1 cellular context compared by ENCODE assay signal in the genomic region with DNA sequence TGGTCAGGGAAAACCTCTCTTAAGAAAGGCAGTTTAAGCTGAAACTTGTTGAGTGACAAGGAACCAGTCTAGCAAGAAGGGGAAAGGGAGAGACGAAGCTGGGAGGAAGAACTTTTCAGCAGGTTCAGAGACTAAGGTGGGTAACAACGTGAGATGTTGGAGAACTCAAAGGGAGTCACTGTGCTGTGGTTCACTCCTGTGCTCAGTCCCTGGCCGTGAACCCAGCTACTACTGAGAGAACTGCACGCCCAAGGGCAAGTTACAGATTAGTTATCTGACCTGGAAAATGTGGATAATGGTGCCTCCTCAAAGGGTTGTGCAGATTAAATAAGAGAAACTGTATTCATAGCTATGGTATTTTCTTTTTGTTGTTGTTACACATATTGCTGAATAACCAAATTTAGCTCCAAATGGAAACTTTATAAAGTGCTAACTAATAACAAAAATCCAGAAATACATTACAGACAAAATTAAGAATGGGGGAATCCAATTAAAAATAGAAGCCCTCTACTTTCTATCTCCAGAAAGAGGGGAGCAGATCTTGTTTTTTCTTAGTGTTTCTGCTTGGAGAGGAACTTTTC.
TF ChIP-seq lines count a peak whose summit lies in the region.

No MANE protein-coding gene starts in this region.

TF ChIP-seq in SK-N-SH, 30 proteins besides CTCF, POLR2A, EP300 and RAD21 (continued from another document):
- TF ChIP-seq, protein P1, sequence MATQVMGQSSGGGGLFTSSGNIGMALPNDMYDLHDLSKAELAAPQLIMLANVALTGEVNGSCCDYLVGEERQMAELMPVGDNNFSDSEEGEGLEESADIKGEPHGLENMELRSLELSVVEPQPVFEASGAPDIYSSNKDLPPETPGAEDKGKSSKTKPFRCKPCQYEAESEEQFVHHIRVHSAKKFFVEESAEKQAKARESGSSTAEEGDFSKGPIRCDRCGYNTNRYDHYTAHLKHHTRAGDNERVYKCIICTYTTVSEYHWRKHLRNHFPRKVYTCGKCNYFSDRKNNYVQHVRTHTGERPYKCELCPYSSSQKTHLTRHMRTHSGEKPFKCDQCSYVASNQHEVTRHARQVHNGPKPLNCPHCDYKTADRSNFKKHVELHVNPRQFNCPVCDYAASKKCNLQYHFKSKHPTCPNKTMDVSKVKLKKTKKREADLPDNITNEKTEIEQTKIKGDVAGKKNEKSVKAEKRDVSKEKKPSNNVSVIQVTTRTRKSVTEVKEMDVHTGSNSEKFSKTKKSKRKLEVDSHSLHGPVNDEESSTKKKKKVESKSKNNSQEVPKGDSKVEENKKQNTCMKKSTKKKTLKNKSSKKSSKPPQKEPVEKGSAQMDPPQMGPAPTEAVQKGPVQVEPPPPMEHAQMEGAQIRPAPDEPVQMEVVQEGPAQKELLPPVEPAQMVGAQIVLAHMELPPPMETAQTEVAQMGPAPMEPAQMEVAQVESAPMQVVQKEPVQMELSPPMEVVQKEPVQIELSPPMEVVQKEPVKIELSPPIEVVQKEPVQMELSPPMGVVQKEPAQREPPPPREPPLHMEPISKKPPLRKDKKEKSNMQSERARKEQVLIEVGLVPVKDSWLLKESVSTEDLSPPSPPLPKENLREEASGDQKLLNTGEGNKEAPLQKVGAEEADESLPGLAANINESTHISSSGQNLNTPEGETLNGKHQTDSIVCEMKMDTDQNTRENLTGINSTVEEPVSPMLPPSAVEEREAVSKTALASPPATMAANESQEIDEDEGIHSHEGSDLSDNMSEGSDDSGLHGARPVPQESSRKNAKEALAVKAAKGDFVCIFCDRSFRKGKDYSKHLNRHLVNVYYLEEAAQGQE (IDR thresholded peaks at IDR 0.05; ENCODE audit: low read depth, low read length): no peak
- TF ChIP-seq FOSL2 (IDR thresholded peaks at IDR 0.05; ENCODE audit: borderline replicate concordance, low read depth) (no peak), FOXJ3 (CRISPR knock-in tag; IDR thresholded peaks at IDR 0.05) (no peak)
TF ChIP-seq in SK-N-SH: peak in this region for 0.
